33 cellular contexts compared by ENCODE assay signal in genomic region chr7:150723467-150723866, GRCh38. TPM values are rescaled to one million over a fixed set of nuclear protein-coding genes. Genes with fewer than 3 reads are reported as not detected.
DNase-seq lines count a peak whose midpoint lies in the region; ATAC-seq and TF ChIP-seq lines count a peak whose summit lies in the region.
"Had no signal": no experiment of that assay in that cellular context is flagged by ENCODE, and none has a peak within 500 bp of the region (broad histone marks: within the 10 kb centered on the region; RNA-seq: fewer than 3 reads in every experiment).

No MANE protein-coding gene starts in this region.

- H3K9me3 ChIP-seq in naive thymus-derived CD4-positive, alpha-beta T cell (ENCODE audit: control insufficient read depth in 2 of 3, low read length in 3 of 3) = peaks cover 0 to 40% (median 8%) of the 10 kb centered on the region in 3 experiments
- H3K9me3 ChIP-seq in WERI-Rb-1 (ENCODE audit: severe bottlenecking) (peaks cover 8% of the 10 kb centered on the region), OCI-LY7 (ENCODE audit: low read length) (no peaks in the 10 kb centered on the region)
- H3K9me3 ChIP-seq: body of pancreas had no signal

- peaks cover 19% of the 10 kb centered on the region for H3K9me3 Mint-ChIP-seq in activated CD4-positive, alpha-beta T cell treated with anti-CD3 and anti-CD28 coated beads, Interleukin-2, amount 10 ng/mL, durations not matched to agents 24 days and 14 days
- peaks cover 28% of the 10 kb centered on the region for H3K9me3 Mint-ChIP-seq in activated CD8-positive, alpha-beta T cell treated with anti-CD3 and anti-CD28 coated beads for 36 hours
- peaks cover 13 to 86% (median 34%) of the 10 kb centered on the region in 11 donors for H3K9me3 Mint-ChIP-seq in naive thymus-derived CD4-positive, alpha-beta T cell

- TF ChIP-seq CTCF in C4-2B (conservative IDR thresholded peaks at IDR 0.05) (peak; percentile 12), WERI-Rb-1 (IDR thresholded peaks at IDR 0.05; ENCODE audit: low read depth, low read length) (no peak), OCI-LY7 (conservative IDR thresholded peaks at IDR 0.05; ENCODE audit: low read length) (no peak)
- no peak for TF ChIP-seq CTCF in activated CD8-positive, alpha-beta T cell treated with anti-CD3 and anti-CD28 coated beads for 36 hours (IDR thresholded peaks at IDR 0.05)

- H3K27ac Mint-ChIP-seq in activated CD4-positive, alpha-beta T cell treated with anti-CD3 and anti-CD28 coated beads, Interleukin-2, amount 10 ng/mL, durations not matched to agents 24 days and 14 days = peak overlapping the region; percentile 63
- H3K27ac Mint-ChIP-seq in activated CD8-positive, alpha-beta T cell treated with anti-CD3 and anti-CD28 coated beads for 36 hours = peak overlapping the region; percentile 78
- H3K27ac Mint-ChIP-seq in naive thymus-derived CD4-positive, alpha-beta T cell = peak overlapping the region; percentile 13 to 89 (median 78)
- H3K27ac Mint-ChIP-seq: dendritic cell treated with granulocyte-macrophage colony-stimulating factor and Interleukin-4, amounts not matched to agents 40 ng/mL and 50 ng/mL, for 4 days; progenitor cell of endocrine pancreas; type B pancreatic cell had no signal

- no peak for ATAC-seq in activated CD8-positive, alpha-beta T cell treated with anti-CD3 and anti-CD28 coated beads for 36 hours
- no peak for ATAC-seq in naive thymus-derived CD4-positive, alpha-beta T cell
- ATAC-seq: activated CD4-positive, alpha-beta T cell treated with anti-CD3 and anti-CD28 coated beads for 36 hours; activated CD8-positive, alpha-beta memory T cell treated with anti-CD3 and anti-CD28 coated beads, Interleukin-2, amount 10 ng/mL, durations not matched to agents 7 days and 5 days; body of pancreas; esophagus mucosa; Panc1; SK-N-SH treated with all-trans-retinoic acid at 6 μM for 48 hours had no signal

- H3K4me2 ChIP-seq in OCI-LY7 (ENCODE audit: low read length) = no peak overlapping the region

- H3K4me1 Mint-ChIP-seq in activated CD4-positive, alpha-beta T cell treated with anti-CD3 and anti-CD28 coated beads, Interleukin-2, amount 10 ng/mL, durations not matched to agents 24 days and 14 days = peaks cover 60% of the 10 kb centered on the region
- peaks cover 65% of the 10 kb centered on the region for H3K4me1 Mint-ChIP-seq in activated CD8-positive, alpha-beta T cell treated with anti-CD3 and anti-CD28 coated beads for 36 hours (ENCODE audit: low read depth)
- peaks cover 43 to 83% (median 80%) of the 10 kb centered on the region in 7 donors for H3K4me1 Mint-ChIP-seq in naive thymus-derived CD4-positive, alpha-beta T cell

- no peaks in the 10 kb centered on the region for H3K9me2 ChIP-seq in OCI-LY7 (ENCODE audit: insufficient read depth, low read length)

- H3K27ac ChIP-seq in C4-2B = no peak overlapping the region
- peak overlapping the region; percentile 29 for H3K27ac ChIP-seq in naive thymus-derived CD4-positive, alpha-beta T cell (ENCODE audit: low read depth, low read length)
- no peak overlapping the region for H3K27ac ChIP-seq in WERI-Rb-1
- no peak overlapping the region for H3K27ac ChIP-seq in OCI-LY7 (ENCODE audit: low read depth, low read length, poor library complexity, severe bottlenecking)
- H3K27ac ChIP-seq: adrenal gland, body of pancreas, GM23248, HL-60, sigmoid colon had no signal

- H3K36me3 Mint-ChIP-seq in activated CD4-positive, alpha-beta T cell treated with anti-CD3 and anti-CD28 coated beads, Interleukin-2, amount 10 ng/mL, durations not matched to agents 24 days and 14 days (ENCODE audit: low read depth) = peaks cover 93% of the 10 kb centered on the region
- H3K36me3 Mint-ChIP-seq in activated CD8-positive, alpha-beta T cell treated with anti-CD3 and anti-CD28 coated beads for 36 hours (ENCODE audit: low read depth) = peaks cover 95% of the 10 kb centered on the region
- H3K36me3 Mint-ChIP-seq in naive thymus-derived CD4-positive, alpha-beta T cell = peaks cover 59 to 98% (median 91%) of the 10 kb centered on the region in 5 donors
- H3K36me3 Mint-ChIP-seq: type B pancreatic cell had no signal

- CTCF ChIA-PET in activated CD8-positive, alpha-beta T cell treated with anti-CD3 and anti-CD28 coated beads for 36 hours (lab: Charles Lee) = interaction anchor here (0.6 to 2.1 kb wide), 7 partner anchors 9 to 274 kb away, joined by 3 to 9 read pairs (median 3); no protein-coding TSS in a partner anchor
- CTCF ChIA-PET in naive thymus-derived CD4-positive, alpha-beta T cell (lab: Charles Lee) = interaction anchor here (0.6 to 1.5 kb wide), 4 partner anchors 33 to 1013 kb away, joined by 3 to 5 read pairs (median 4); partner anchors contain the start of gene GIMAP4
- CTCF ChIA-PET in OCI-LY7 (lab: Charles Lee; ENCODE audit: unreplicated experiment) = no interaction called here

- POLR2A ChIA-PET in activated CD8-positive, alpha-beta T cell treated with anti-CD3 and anti-CD28 coated beads for 36 hours (lab: Charles Lee) = interaction anchor here (1.5 to 1.7 kb wide), 2 partner anchors 12 to 58 kb away, joined by 3 to 5 read pairs; no protein-coding TSS in a partner anchor
- POLR2A ChIA-PET in naive thymus-derived CD4-positive, alpha-beta T cell (lab: Charles Lee) = interaction anchor here (0.6 to 14.1 kb wide), 15 partner anchors 9 to 218 kb away, joined by 3 to 467 read pairs (median 7); partner anchors contain the start of genes GIMAP2, GIMAP4, GIMAP5 and GIMAP6
- POLR2A ChIA-PET in OCI-LY7 (lab: Charles Lee) = no interaction called here

- H3K4me1 ChIP-seq in naive thymus-derived CD4-positive, alpha-beta T cell (ENCODE audit: control insufficient read depth in 2 of 2, insufficient read depth in 2 of 2, low read length in 2 of 2) = peaks cover 37 to 42% of the 10 kb centered on the region in 2 donors
- no peaks in the 10 kb centered on the region for H3K4me1 ChIP-seq in OCI-LY7 (ENCODE audit: insufficient read depth, low read length, poor library complexity, severe bottlenecking)
- H3K4me1 ChIP-seq: adrenal gland, sigmoid colon had no signal

- H3K4me3 Mint-ChIP-seq in activated CD4-positive, alpha-beta T cell treated with anti-CD3 and anti-CD28 coated beads, Interleukin-2, amount 10 ng/mL, durations not matched to agents 24 days and 14 days = peak overlapping the region; percentile 89
- H3K4me3 Mint-ChIP-seq in activated CD8-positive, alpha-beta T cell treated with anti-CD3 and anti-CD28 coated beads for 36 hours = peak overlapping the region; percentile 58
- H3K4me3 Mint-ChIP-seq in naive thymus-derived CD4-positive, alpha-beta T cell = peak overlapping the region; percentile 61 to 98 (median 78)
- H3K4me3 Mint-ChIP-seq: activated CD4-positive, alpha-beta T cell treated with anti-CD3 and anti-CD28 coated beads for 36 hours; CD14-positive monocyte; dendritic cell treated with granulocyte-macrophage colony-stimulating factor and Interleukin-4, amounts not matched to agents 40 ng/mL and 50 ng/mL, for 4 days; type B pancreatic cell had no signal

- H3K4me3 ChIP-seq in naive thymus-derived CD4-positive, alpha-beta T cell (ENCODE audit: low read length) = no peak overlapping the region
- H3K4me3 ChIP-seq in WERI-Rb-1 (ENCODE audit: low read depth, low read length) (no peak overlapping the region), OCI-LY7 (ENCODE audit: low read depth, low read length, poor library complexity, severe bottlenecking) (no peak overlapping the region)
- H3K4me3 ChIP-seq: body of pancreas, GM23248, sigmoid colon had no signal

- intact Hi-C loops in activated CD4-positive, alpha-beta T cell treated with anti-CD3 and anti-CD28 coated beads, Interleukin-2, amount 10 ng/mL, durations not matched to agents 24 days and 14 days (cut with micrococcal nuclease) = no loop called here
- intact Hi-C loops in activated CD8-positive, alpha-beta T cell treated with anti-CD3 and anti-CD28 coated beads for 36 hours (cut with micrococcal nuclease) = no loop called here
- intact Hi-C loops in naive thymus-derived CD4-positive, alpha-beta T cell (cut with micrococcal nuclease) = no loop called here
- intact Hi-C loops in OCI-LY7 (cut with micrococcal nuclease; ENCODE audit: unreplicated experiment) = no loop called here

- DNase-seq in activated CD4-positive, alpha-beta T cell treated with anti-CD3 and anti-CD28 coated beads, Interleukin-2, amount 10 ng/mL, durations not matched to agents 24 days and 14 days = no peak
- DNase-seq in activated CD4-positive, alpha-beta T cell treated with anti-CD3 and anti-CD28 coated beads for 48 hours = no peak
- no peak for DNase-seq in activated CD8-positive, alpha-beta T cell treated with anti-CD3 and anti-CD28 coated beads for 36 hours
- no peak for DNase-seq in naive thymus-derived CD4-positive, alpha-beta T cell
- no peak for DNase-seq in stimulated activated naive CD4-positive, alpha-beta T cell (lab: John Stamatoyannopoulos, UW)
- DNase-seq in WERI-Rb-1 = no peak
- DNase-seq in OCI-LY7 (ENCODE audit: low spot score) = no peak
- DNase-seq: activated CD4-positive, alpha-beta T cell treated with anti-CD3 and anti-CD28 coated beads for 36 hours; activated CD8-positive, alpha-beta memory T cell treated with anti-CD3 and anti-CD28 coated beads, Interleukin-2, amount 10 ng/mL, durations not matched to agents 7 days and 5 days; adrenal gland; body of pancreas; GM23248; head of caudate nucleus; Kasumi-1; NCI-H1436; NCI-H226; Right ventricle myocardium superior; sigmoid colon; stimulated activated CD4-positive, alpha-beta T cell treated with anti-CD3 and anti-CD28 coated beads, Interleukin-4, amount 100 ng/mL, for 1 hour; substantia nigra had no signal

- no peaks in the 10 kb centered on the region for H3K79me2 ChIP-seq in OCI-LY7 (ENCODE audit: insufficient read depth, low read depth, low read length)

- H3K27me3 ChIP-seq in naive thymus-derived CD4-positive, alpha-beta T cell (ENCODE audit: control insufficient read depth in 2 of 2, insufficient read depth in 2 of 2, low read length in 2 of 2) = no peaks in the 10 kb centered on the region
- H3K27me3 ChIP-seq in WERI-Rb-1 (ENCODE audit: insufficient read depth, low read depth, severe bottlenecking) = no peaks in the 10 kb centered on the region
- H3K27me3 ChIP-seq: adrenal gland, body of pancreas, sigmoid colon had no signal

- no peak overlapping the region for H2AFZ ChIP-seq in OCI-LY7 (ENCODE audit: low read length)
- H2AFZ ChIP-seq: GM23248 had no signal

- H3K27me3 Mint-ChIP-seq in activated CD4-positive, alpha-beta T cell treated with anti-CD3 and anti-CD28 coated beads, Interleukin-2, amount 10 ng/mL, durations not matched to agents 24 days and 14 days = no peaks in the 10 kb centered on the region
- H3K27me3 Mint-ChIP-seq in activated CD8-positive, alpha-beta T cell treated with anti-CD3 and anti-CD28 coated beads for 36 hours = no peaks in the 10 kb centered on the region
- H3K27me3 Mint-ChIP-seq in naive thymus-derived CD4-positive, alpha-beta T cell = no peaks in the 10 kb centered on the region
- H3K27me3 Mint-ChIP-seq: activated CD4-positive, alpha-beta T cell treated with anti-CD3 and anti-CD28 coated beads for 36 hours; activated CD8-positive, alpha-beta memory T cell treated with anti-CD3 and anti-CD28 coated beads, Interleukin-2, amount 10 ng/mL, durations not matched to agents 7 days and 5 days; dendritic cell treated with granulocyte-macrophage colony-stimulating factor and Interleukin-4, amounts not matched to agents 40 ng/mL and 50 ng/mL, for 4 days had no signal

- BruUV-seq in OCI-LY7 (replicated peaks; lab: Mats Ljungman, UMichigan) = no TSS peak

- H3K36me3 ChIP-seq in naive thymus-derived CD4-positive, alpha-beta T cell (ENCODE audit: control insufficient read depth in 2 of 3, insufficient read depth in 3 of 3, low read length in 3 of 3) = peaks cover 29 to 70% (median 30%) of the 10 kb centered on the region in 3 experiments
- H3K36me3 ChIP-seq in WERI-Rb-1 = no peaks in the 10 kb centered on the region
- no peaks in the 10 kb centered on the region for H3K36me3 ChIP-seq in OCI-LY7 (ENCODE audit: insufficient read depth, low read length)
- H3K36me3 ChIP-seq: adrenal gland, sigmoid colon had no signal

- no peaks in the 10 kb centered on the region for H4K20me1 ChIP-seq in OCI-LY7 (ENCODE audit: insufficient read depth, low read length)

RNA-seq across cellular contexts. Expression of gene GIMAP1, which starts 7.1 kb away (rescaled TPM):
- 4.9 and 6.0 TPM in 2 replicates for total RNA-seq in activated CD4-positive, alpha-beta T cell treated with anti-CD3 and anti-CD28 coated beads, Interleukin-2, amount 10 ng/mL, durations not matched to agents 24 days and 14 days
- total RNA-seq in activated CD8-positive, alpha-beta T cell treated with anti-CD3 and anti-CD28 coated beads for 36 hours = 1 to 10 TPM; 8.7 to 9.3 TPM
- 100 to 1,000 TPM in 2 of 5 experiments, 10 to 100 TPM in 3; 23.3 to 124 (median 32.6) TPM for total RNA-seq in naive thymus-derived CD4-positive, alpha-beta T cell
- polyA plus RNA-seq in naive thymus-derived CD4-positive, alpha-beta T cell = 100 to 1,000 TPM in 1 of 2 donors, 10 to 100 TPM in 1; 75.4 to 104 TPM
- total RNA-seq in OCI-LY7 (2014; rRNA removed; shearing (Covaris generic)) = not detected in 2 replicates
- total RNA-seq in OCI-LY7 (2022) = not detected in 2 replicates
- total RNA-seq: A172, fibroblast of villous mesenchyme, GM23248, myocyte, progenitor cell of endocrine pancreas had no signal
- polyA plus RNA-seq: GM23248, keratinocyte had no signal

RNA-seq across cellular contexts. Expression of gene GIMAP5, which starts 13.8 kb away (rescaled TPM):
- total RNA-seq in activated CD4-positive, alpha-beta T cell treated with anti-CD3 and anti-CD28 coated beads, Interleukin-2, amount 10 ng/mL, durations not matched to agents 24 days and 14 days = 44.4 and 50.9 TPM in 2 replicates
- 10 to 100 TPM; 37.6 to 40.7 TPM for total RNA-seq in activated CD8-positive, alpha-beta T cell treated with anti-CD3 and anti-CD28 coated beads for 36 hours
- total RNA-seq in naive thymus-derived CD4-positive, alpha-beta T cell = 100 to 1,000 TPM in 3 of 5 experiments, 10 to 100 TPM in 2; 58.1 to 422 (median 214) TPM
- polyA plus RNA-seq in naive thymus-derived CD4-positive, alpha-beta T cell = 100 to 1,000 TPM; 570 to 819 TPM
- total RNA-seq in OCI-LY7 (2014; rRNA removed; shearing (Covaris generic)) = not detected in 2 replicates
- total RNA-seq in OCI-LY7 (2022) = not detected in 2 replicates
- total RNA-seq: A172, fibroblast of villous mesenchyme, GM23248, myocyte, progenitor cell of endocrine pancreas had no signal
- polyA plus RNA-seq: GM23248, keratinocyte had no signal

RNA-seq across cellular contexts. Expression of gene GIMAP2, which starts 38.0 kb away (rescaled TPM):
- 28.2 TPM in 2 replicates for total RNA-seq in activated CD4-positive, alpha-beta T cell treated with anti-CD3 and anti-CD28 coated beads, Interleukin-2, amount 10 ng/mL, durations not matched to agents 24 days and 14 days
- 10 to 100 TPM; 42.2 to 42.7 TPM for total RNA-seq in activated CD8-positive, alpha-beta T cell treated with anti-CD3 and anti-CD28 coated beads for 36 hours
- total RNA-seq in naive thymus-derived CD4-positive, alpha-beta T cell = 100 to 1,000 TPM in 3 of 5 experiments, 10 to 100 TPM in 2; 79.4 to 286 (median 122) TPM
- 100 to 1,000 TPM; 150 to 153 TPM for polyA plus RNA-seq in naive thymus-derived CD4-positive, alpha-beta T cell
- 0.41 TPM in 1 of 2 replicates, not detected in the other for total RNA-seq in OCI-LY7 (2014; rRNA removed; shearing (Covaris generic))
- 0.79 TPM in 1 of 2 replicates, not detected in the other for total RNA-seq in OCI-LY7 (2022)
- total RNA-seq: GM23248, progenitor cell of endocrine pancreas had no signal

Comparison
In these comparisons a context has a peak if more than half of its experiments do, and no peak if none do; other contexts are left out.
1. RNA of gene GIMAP5, which starts 13.8 kb away (total RNA-seq): 58.1 to 422 TPM in naive thymus-derived CD4-positive, alpha-beta T cell, 44.4 to 50.9 TPM in activated CD4-positive, alpha-beta T cell treated with anti-CD3 and anti-CD28 coated beads, Interleukin-2, amount 10 ng/mL, durations not matched to agents 24 days and 14 days and 37.6 to 40.7 TPM in activated CD8-positive, alpha-beta T cell treated with anti-CD3 and anti-CD28 coated beads for 36 hours; not detected in OCI-LY7; every median in the first group is over 10 times any median in the second.
2. RNA of gene GIMAP2, which starts 38.0 kb away (total RNA-seq): 79.4 to 286 TPM in naive thymus-derived CD4-positive, alpha-beta T cell, 42.2 to 42.7 TPM in activated CD8-positive, alpha-beta T cell treated with anti-CD3 and anti-CD28 coated beads for 36 hours and 28.2 TPM in activated CD4-positive, alpha-beta T cell treated with anti-CD3 and anti-CD28 coated beads, Interleukin-2, amount 10 ng/mL, durations not matched to agents 24 days and 14 days; 0.41 to 0.79 TPM in OCI-LY7; every median in the first group is over 10 times any median in the second.
3. Peak in every context shown above with its lines, with median percentiles within 50 percentile points of each other: H3K27ac Mint-ChIP-seq and H3K4me3 Mint-ChIP-seq.